In genomic region chr5:148623101-148623500, GRCh38 we compare ENCODE assay signal across 1 cellular context.
TF ChIP-seq lines count a peak whose summit lies in the region.

No MANE protein-coding gene starts in this region.

TF ChIP-seq in K562, 482 proteins besides CTCF, POLR2A, EP300 and RAD21 (continued from another document):
- TF ChIP-seq, protein P1, sequence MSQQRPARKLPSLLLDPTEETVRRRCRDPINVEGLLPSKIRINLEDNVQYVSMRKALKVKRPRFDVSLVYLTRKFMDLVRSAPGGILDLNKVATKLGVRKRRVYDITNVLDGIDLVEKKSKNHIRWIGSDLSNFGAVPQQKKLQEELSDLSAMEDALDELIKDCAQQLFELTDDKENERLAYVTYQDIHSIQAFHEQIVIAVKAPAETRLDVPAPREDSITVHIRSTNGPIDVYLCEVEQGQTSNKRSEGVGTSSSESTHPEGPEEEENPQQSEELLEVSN (IDR thresholded peaks at IDR 0.05; ENCODE audit: borderline replicate concordance in 1 of 2, extremely low read depth in 1 of 2, insufficient read depth in 1 of 2, insufficient read length in 1 of 2, low read depth in 1 of 2, low read length in 1 of 2, poor library complexity in 1 of 2, severe bottlenecking in 1 of 2), result no peak
